In the genomic region with DNA sequence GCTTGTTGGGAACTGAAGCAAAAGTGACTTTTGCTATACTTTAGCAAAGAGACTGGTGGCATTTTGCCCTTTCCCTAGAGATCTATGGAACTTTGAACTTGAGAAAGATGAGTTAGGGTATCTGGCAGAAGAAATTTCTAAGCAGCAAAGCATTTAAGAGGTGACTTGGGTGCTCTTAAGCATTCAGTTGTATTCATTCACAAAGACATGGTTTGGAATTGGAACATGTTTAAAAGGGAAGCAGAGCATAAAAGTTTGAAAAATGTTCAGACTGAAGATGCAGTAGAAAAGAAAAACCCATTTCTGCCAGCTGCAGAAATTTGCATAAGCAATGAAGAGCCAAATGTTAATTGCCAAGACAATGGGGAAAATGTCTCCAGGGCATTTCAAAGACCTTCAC, we compare ENCODE assay signal across 30 cellular contexts. TPM values are rescaled to one million over a fixed set of nuclear protein-coding genes. Genes with fewer than 3 reads are reported as not detected.
"Had no signal": no experiment of that assay in that cellular context is flagged by ENCODE, and none has a peak within 500 bp of the region (broad histone marks: within the 10 kb centered on the region; RNA-seq: fewer than 3 reads in every experiment).

No MANE protein-coding gene starts in this region.

- H3K27ac ChIP-seq: coronary artery, dorsolateral prefrontal cortex, epithelial cell of prostate, esophagus squamous epithelium, gastrocnemius medialis, heart right ventricle, left lung, lower lobe of right lung had no signal

- H3K27me3 ChIP-seq: dorsolateral prefrontal cortex, esophagus squamous epithelium, gastrocnemius medialis, heart right ventricle, left lung had no signal

- H3K4me1 ChIP-seq: esophagus squamous epithelium, heart right ventricle, left lung, lower lobe of right lung had no signal

- FAIRE-seq: colon, islet of Langerhans, keratinocyte had no signal

- H3K4me3 ChIP-seq: coronary artery, dorsolateral prefrontal cortex, esophagus squamous epithelium, gastrocnemius medialis, heart right ventricle, left lung, lower lobe of right lung had no signal

- DNase-seq: dermis blood vessel endothelial cell; dorsolateral prefrontal cortex; effector CD4-positive, alpha-beta T cell; effector memory CD4-positive, alpha-beta T cell; erythroblast; esophagus squamous epithelium; foreskin fibroblast; foreskin melanocyte; gastrocnemius medialis; glutamatergic neuron; head of caudate nucleus; heart right ventricle; hippocampal formation; left cardiac atrium; left lung; left ventricle myocardium superior; lower lobe of right lung; mesendoderm; midbrain had no signal

- H3K9me3 ChIP-seq: esophagus squamous epithelium, gastrocnemius medialis had no signal

- ATAC-seq: esophagus mucosa, gastrocnemius medialis, heart right ventricle, left cardiac atrium, left lung, left ventricle myocardium superior, lower lobe of right lung had no signal

RNA-seq across cellular contexts. Expression of a gene that starts 30.7 kb away (rescaled TPM):
- total RNA-seq: dermis blood vessel endothelial cell, dorsolateral prefrontal cortex, esophagus mucosa, esophagus squamous epithelium, gastrocnemius medialis, glomerular endothelial cell, heart right ventricle, kidney epithelial cell, left cardiac atrium, left lung, left ventricle myocardium superior, lower leg skin, lower lobe of right lung, lung microvascular endothelial cell, mononuclear cell had no signal
- polyA plus RNA-seq: heart right ventricle, keratinocyte had no signal
